Comparison of ENCODE assay signal across 8 cellular contexts in the genomic region with DNA sequence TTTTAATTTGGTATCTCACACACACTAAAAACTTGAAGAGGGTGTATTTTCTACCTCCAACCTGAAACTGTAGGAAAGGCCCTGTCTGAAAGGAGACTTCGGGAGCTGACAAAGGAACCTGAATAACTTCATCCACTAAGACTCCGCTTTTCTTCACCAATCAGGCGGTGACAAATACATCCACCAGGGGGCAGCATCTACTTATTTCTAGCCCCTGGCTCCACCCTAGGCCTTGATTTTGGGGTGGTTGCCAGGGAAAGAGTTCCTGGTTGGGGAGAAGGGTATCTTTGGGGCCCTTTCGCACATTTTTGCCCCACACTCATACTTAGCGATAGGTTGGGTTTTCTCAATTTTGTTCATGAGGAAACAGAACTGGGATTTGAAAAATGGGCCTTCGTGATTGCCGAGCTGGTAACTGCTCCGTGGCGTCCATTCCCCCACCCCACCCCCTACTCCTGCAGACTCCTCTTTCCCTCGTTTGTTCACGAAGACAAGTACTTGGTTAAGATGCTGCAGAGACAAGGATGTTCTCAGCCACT. TPM values are rescaled to one million over a fixed set of nuclear protein-coding genes. Genes with fewer than 3 reads are reported as not detected.
A peak's percentile ranks its signal among the peaks of the same experiment; 100 is the strongest.
DNase-seq lines count a peak whose midpoint lies in the region; ATAC-seq and TF ChIP-seq lines count a peak whose summit lies in the region.

No MANE protein-coding gene starts in this region.

- H3K36me3 ChIP-seq in Loucy (ENCODE audit: insufficient read depth, low read length), result no peaks in the 10 kb centered on the region
- H3K36me3 ChIP-seq in RWPE2 (ENCODE audit: low read depth), result no peaks in the 10 kb centered on the region
- no peaks in the 10 kb centered on the region for H3K36me3 ChIP-seq in neural progenitor cell

- H3K27ac ChIP-seq in RWPE2 (ENCODE audit: poor library complexity, severe bottlenecking), result no peak overlapping the region
- no peak overlapping the region for H3K27ac ChIP-seq in neural progenitor cell

- peak; percentile 93 for TF ChIP-seq CTCF in Loucy (conservative IDR thresholded peaks at IDR 0.05; ENCODE audit: low read length)
- peak; percentile 88 for TF ChIP-seq CTCF in RWPE2 (IDR thresholded peaks at IDR 0.05; ENCODE audit: poor library complexity, severe bottlenecking)
- TF ChIP-seq CTCF in fibroblast of the aortic adventitia (IDR thresholded peaks at IDR 0.05; ENCODE audit: insufficient read depth, low read length), result peak; percentile 84
- peak; percentile 94 for TF ChIP-seq CTCF in neural progenitor cell (IDR thresholded peaks at IDR 0.05)

- peak overlapping the region; percentile 77 for H3K27ac Mint-ChIP-seq in neural progenitor cell
- peak overlapping the region; percentile 33 for H3K27ac Mint-ChIP-seq in stimulated activated naive CD8-positive, alpha-beta T cell treated with anti-CD3 and anti-CD28 coated beads, Interleukin-15, Interleukin-2, amounts not matched to agents 100 ng/mL and 50 ng/mL, for 24 hours

- H3K4me3 ChIP-seq in Loucy (ENCODE audit: low read length, poor library complexity, severe bottlenecking) (no peak overlapping the region), RWPE2 (ENCODE audit: severe bottlenecking) (no peak overlapping the region), fibroblast of the aortic adventitia (ENCODE audit: low read depth, low read length) (no peak overlapping the region), neural progenitor cell (no peak overlapping the region)

- no peaks in the 10 kb centered on the region for H3F3A ChIP-seq in Loucy (ENCODE audit: low read depth)
- peaks cover 8% of the 10 kb centered on the region for H3F3A ChIP-seq in neural progenitor cell (ENCODE audit: low read depth)

- peaks cover 16% of the 10 kb centered on the region for H3K4me1 ChIP-seq in Loucy (ENCODE audit: insufficient read depth, low read length, poor library complexity, severe bottlenecking)
- H3K4me1 ChIP-seq in RWPE2 (ENCODE audit: insufficient read depth, poor library complexity, severe bottlenecking), result peaks cover 2% of the 10 kb centered on the region
- H3K4me1 ChIP-seq in neural progenitor cell, result no peaks in the 10 kb centered on the region

- H4K20me1 ChIP-seq in Loucy (ENCODE audit: insufficient read depth, low read length, poor library complexity, severe bottlenecking), result no peaks in the 10 kb centered on the region
- no peaks in the 10 kb centered on the region for H4K20me1 ChIP-seq in neural progenitor cell (ENCODE audit: low read depth)

- H2AFZ ChIP-seq in Loucy (ENCODE audit: low read length) (peak overlapping the region; percentile 91), neural progenitor cell (replicated peaks) (peak overlapping the region; percentile 65)

- ATAC-seq in RWPE2 (ENCODE audit: low read depth) (peak; percentile 48), HG03432 (IDR thresholded peaks at IDR 0.05; ENCODE audit: unreplicated experiment) (no peak)

- peak overlapping the region; percentile 62 for H3K4me3 Mint-ChIP-seq in neural progenitor cell
- no peak overlapping the region for H3K4me3 Mint-ChIP-seq in stimulated activated naive CD8-positive, alpha-beta T cell treated with anti-CD3 and anti-CD28 coated beads, Interleukin-15, Interleukin-2, amounts not matched to agents 100 ng/mL and 50 ng/mL, for 24 hours

- peaks cover 14% of the 10 kb centered on the region for H3K27me3 Mint-ChIP-seq in neural progenitor cell (ENCODE audit: insufficient read depth, low read depth)
- no peaks in the 10 kb centered on the region for H3K27me3 Mint-ChIP-seq in stimulated activated naive CD8-positive, alpha-beta T cell treated with anti-CD3 and anti-CD28 coated beads, Interleukin-15, Interleukin-2, amounts not matched to agents 100 ng/mL and 50 ng/mL, for 24 hours

- peak overlapping the region; percentile 53 for H3K4me2 ChIP-seq in Loucy (ENCODE audit: low read depth, low read length, poor library complexity, severe bottlenecking)
- H3K4me2 ChIP-seq in neural progenitor cell, result no peak overlapping the region

- H3K9ac ChIP-seq in Loucy (ENCODE audit: low read depth, low read length, poor library complexity, severe bottlenecking) (peak overlapping the region; percentile 60), neural progenitor cell (no peak overlapping the region)

- H3K79me2 ChIP-seq in Loucy (ENCODE audit: insufficient read depth, low read length) (no peaks in the 10 kb centered on the region), neural progenitor cell (ENCODE audit: low read depth) (no peaks in the 10 kb centered on the region)

- H3K9me3 ChIP-seq in Loucy (ENCODE audit: insufficient read depth, low read depth, low read length) (no peaks in the 10 kb centered on the region), RWPE2 (ENCODE audit: severe bottlenecking) (no peaks in the 10 kb centered on the region), neural progenitor cell (ENCODE audit: low read depth) (no peaks in the 10 kb centered on the region)

- DNase-seq in DMS153 treated with DMSO at 0.1 percent for 48 hours (lab: John Stamatoyannopoulos, UW; ENCODE audit: unreplicated experiment) (peak; percentile 53), RWPE2 (ENCODE audit: low spot score) (peak; percentile 71), fibroblast of the aortic adventitia (ENCODE audit: low read depth) (peak; percentile 94), neural progenitor cell (ENCODE audit: low spot score) (peak; percentile 92)
- DNase-seq in activated T-helper 9 cell treated with anti-CD3 and anti-CD28 coated beads, Interleukin-2, amount 50 U/mL, for 16 hours (ENCODE audit: low read depth), result peak; percentile 74

- H3K27me3 ChIP-seq in Loucy (ENCODE audit: insufficient read depth, low read length, poor library complexity, severe bottlenecking), result no peaks in the 10 kb centered on the region
- H3K27me3 ChIP-seq in RWPE2 (ENCODE audit: insufficient read depth, poor library complexity, severe bottlenecking), result no peaks in the 10 kb centered on the region
- H3K27me3 ChIP-seq in neural progenitor cell, result no peaks in the 10 kb centered on the region

- no peaks in the 10 kb centered on the region for H3K9me3 Mint-ChIP-seq in neural progenitor cell
- H3K9me3 Mint-ChIP-seq in stimulated activated naive CD8-positive, alpha-beta T cell treated with anti-CD3 and anti-CD28 coated beads, Interleukin-15, Interleukin-2, amounts not matched to agents 100 ng/mL and 50 ng/mL, for 24 hours, result no peaks in the 10 kb centered on the region

- no peaks in the 10 kb centered on the region for H3K9me2 ChIP-seq in Loucy (replicated peaks; ENCODE audit: low read depth, low read length)

- no peaks in the 10 kb centered on the region for H3K36me3 Mint-ChIP-seq in neural progenitor cell
- H3K36me3 Mint-ChIP-seq in stimulated activated naive CD8-positive, alpha-beta T cell treated with anti-CD3 and anti-CD28 coated beads, Interleukin-15, Interleukin-2, amounts not matched to agents 100 ng/mL and 50 ng/mL, for 24 hours (ENCODE audit: low read depth), result no peaks in the 10 kb centered on the region

- H3K4me1 Mint-ChIP-seq in neural progenitor cell, result peaks cover 19% of the 10 kb centered on the region
- H3K4me1 Mint-ChIP-seq in stimulated activated naive CD8-positive, alpha-beta T cell treated with anti-CD3 and anti-CD28 coated beads, Interleukin-15, Interleukin-2, amounts not matched to agents 100 ng/mL and 50 ng/mL, for 24 hours (ENCODE audit: low read depth), result peaks cover 16% of the 10 kb centered on the region

RNA-seq across cellular contexts. Expression of gene ARL4D, which starts 4.8 kb away (rescaled TPM):
- total RNA-seq in fibroblast of the aortic adventitia (ENCODE audit: low replicate concordance), result 22.2 and 70.8 TPM in 2 replicates
- total RNA-seq in neural progenitor cell (ENCODE audit: low replicate concordance), result 9.2 and 18.6 TPM in 2 replicates
